Comparison of ENCODE assay signal across 27 cellular contexts in the genomic region with DNA sequence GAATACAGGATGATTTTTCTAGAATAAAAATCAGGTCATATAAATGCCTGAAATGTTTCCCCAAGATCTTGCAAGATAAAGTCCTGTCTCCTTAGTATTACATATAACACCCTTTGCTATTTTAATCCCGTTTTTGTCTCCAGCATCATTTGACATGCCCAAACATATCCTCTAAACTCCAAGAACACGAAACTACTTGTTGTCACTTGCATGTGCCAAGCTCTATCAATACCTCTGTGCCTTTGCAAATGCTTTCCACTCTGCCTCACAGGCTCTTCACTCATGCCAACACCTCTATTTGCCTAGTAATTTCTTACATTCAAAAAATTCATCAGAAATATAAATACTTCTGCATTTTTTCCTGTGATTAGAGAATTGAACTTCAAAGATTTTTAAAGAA. TPM values are rescaled to one million over a fixed set of nuclear protein-coding genes. Genes with fewer than 3 reads are reported as not detected.
"Had no signal": no experiment of that assay in that cellular context is flagged by ENCODE, and none has a peak within 500 bp of the region (broad histone marks: within the 10 kb centered on the region; RNA-seq: fewer than 3 reads in every experiment).

No MANE protein-coding gene starts in this region.

- H3K9me3 Mint-ChIP-seq: effector memory CD8-positive, alpha-beta T cell; mesothelial cell of epicardium; naive B cell; neural crest cell; stimulated activated naive B cell treated with anti-CD40 and anti-IgM and Interleukin-4, amounts not matched to agents 10 μg/mL and 1 μg/mL and 100 μg/mL, for 72 hours; stimulated activated naive CD8-positive, alpha-beta T cell treated with anti-CD3 and anti-CD28 coated beads, Interleukin-15, Interleukin-2, amounts not matched to agents 100 ng/mL and 50 ng/mL, for 24 hours had no signal

- H3K27me3 ChIP-seq: heart right ventricle, neutrophil, pancreas, right lobe of liver, suprapubic skin, vagina had no signal

- H3K4me1 ChIP-seq: heart right ventricle, pancreas, right lobe of liver, suprapubic skin, vagina had no signal

- H3K4me3 Mint-ChIP-seq: effector memory CD8-positive, alpha-beta T cell; mesothelial cell of epicardium; naive B cell; natural killer cell treated with Interleukin-12 subunit alpha and Interleukin-12 subunit beta and Interleukin-15 and Interleukin-18, amount 100 ng/mL, for 72 hours; neural crest cell; stimulated activated naive B cell treated with anti-CD40 and anti-IgM and Interleukin-4, amounts not matched to agents 10 μg/mL and 1 μg/mL and 100 μg/mL, for 72 hours; stimulated activated naive CD8-positive, alpha-beta T cell treated with anti-CD3 and anti-CD28 coated beads, Interleukin-15, Interleukin-2, amounts not matched to agents 100 ng/mL and 50 ng/mL, for 24 hours had no signal

- H3K36me3 Mint-ChIP-seq: mesothelial cell of epicardium; naive B cell; natural killer cell treated with Interleukin-12 subunit alpha and Interleukin-12 subunit beta and Interleukin-15 and Interleukin-18, amount 100 ng/mL, for 72 hours; stimulated activated naive B cell treated with anti-CD40 and anti-IgM and Interleukin-4, amounts not matched to agents 10 μg/mL and 1 μg/mL and 100 μg/mL, for 72 hours had no signal

- H3K36me3 ChIP-seq: heart right ventricle, neutrophil, pancreas, right lobe of liver, suprapubic skin, vagina had no signal

- H3K4me1 Mint-ChIP-seq: mesothelial cell of epicardium; naive B cell; neural crest cell; stimulated activated naive B cell treated with anti-CD40 and anti-IgM and Interleukin-4, amounts not matched to agents 10 μg/mL and 1 μg/mL and 100 μg/mL, for 72 hours had no signal

- DNase-seq: cortex of kidney; effector memory CD8-positive, alpha-beta T cell; foreskin melanocyte; glutamatergic neuron; heart right ventricle; hippocampal formation; kidney glomerular epithelial cell; mesenchymal stem cell; mucosa of descending colon; naive B cell; pancreas; retina; right lobe of liver; small intestine; stimulated activated CD4-positive, alpha-beta T cell treated with anti-CD3 and anti-CD28 coated beads, Interleukin-15, amount 100 ng/mL, for 24 hours; stimulated activated CD4-positive, alpha-beta T cell treated with anti-CD3 and anti-CD28 coated beads, Interleukin-2, amount 100 ng/mL, for 48 hours; stimulated activated naive B cell treated with anti-CD40 and anti-IgM and Interleukin-4, amounts not matched to agents 10 μg/mL and 1 μg/mL and 100 μg/mL, for 72 hours; trophoblast cell had no signal

- H3K27ac Mint-ChIP-seq: effector memory CD8-positive, alpha-beta T cell; mesothelial cell of epicardium; naive B cell; natural killer cell treated with Interleukin-12 subunit alpha and Interleukin-12 subunit beta and Interleukin-15 and Interleukin-18, amount 100 ng/mL, for 72 hours; stimulated activated naive B cell treated with anti-CD40 and anti-IgM and Interleukin-4, amounts not matched to agents 10 μg/mL and 1 μg/mL and 100 μg/mL, for 72 hours; stimulated activated naive CD8-positive, alpha-beta T cell treated with anti-CD3 and anti-CD28 coated beads, Interleukin-15, Interleukin-2, amounts not matched to agents 100 ng/mL and 50 ng/mL, for 24 hours had no signal

- ATAC-seq: effector memory CD8-positive, alpha-beta T cell; esophagus mucosa; heart right ventricle; mucosa of descending colon; natural killer cell treated with Interleukin-12 subunit alpha and Interleukin-12 subunit beta and Interleukin-15 and Interleukin-18, amount 100 ng/mL, for 72 hours; pancreas; right lobe of liver; stimulated activated naive B cell treated with anti-CD40 and anti-IgM and Interleukin-4, amounts not matched to agents 10 μg/mL and 1 μg/mL and 100 μg/mL, for 72 hours had no signal

- H3K27ac ChIP-seq: heart right ventricle, neutrophil, pancreas, right lobe of liver, suprapubic skin, vagina had no signal

- H3K27me3 Mint-ChIP-seq: effector memory CD8-positive, alpha-beta T cell; natural killer cell treated with Interleukin-12 subunit alpha and Interleukin-12 subunit beta and Interleukin-15 and Interleukin-18, amount 100 ng/mL, for 72 hours; stimulated activated naive B cell treated with anti-CD40 and anti-IgM and Interleukin-4, amounts not matched to agents 10 μg/mL and 1 μg/mL and 100 μg/mL, for 72 hours; stimulated activated naive CD8-positive, alpha-beta T cell treated with anti-CD3 and anti-CD28 coated beads, Interleukin-15, Interleukin-2, amounts not matched to agents 100 ng/mL and 50 ng/mL, for 24 hours had no signal

- H3K4me3 ChIP-seq: heart right ventricle, lung, mucosa of descending colon, pancreas, right lobe of liver, suprapubic skin, vagina had no signal

- H3K9me3 ChIP-seq: heart right ventricle, mucosa of descending colon, neutrophil, right lobe of liver, suprapubic skin, vagina had no signal

RNA-seq across cellular contexts. Expression of gene LRRIQ3, which starts 37.9 kb away (rescaled TPM):
- total RNA-seq: vagina had no signal
